Comparison of ENCODE assay signal across 8 cellular contexts in genomic region chr14:105532735-105533141, GRCh38.
DNase-seq lines count a peak whose midpoint lies in the region; ATAC-seq, FAIRE-seq and TF ChIP-seq lines count a peak whose summit lies in the region.
"Had no signal": no experiment of that assay in that cellular context is flagged by ENCODE, and none has a peak within 500 bp of the region (broad histone marks: within the 10 kb centered on the region; RNA-seq: fewer than 3 reads in every experiment).

No MANE protein-coding gene starts in this region.

- H3K27me3 ChIP-seq in HL-60 (ENCODE audit: insufficient read depth, poor library complexity, severe bottlenecking) (peaks cover 23% of the 10 kb centered on the region), WERI-Rb-1 (ENCODE audit: insufficient read depth, low read depth, severe bottlenecking) (peaks cover 33% of the 10 kb centered on the region)

- no peak overlapping the region for H3K27ac Mint-ChIP-seq in nephron progenitor cell
- H3K27ac Mint-ChIP-seq: dendritic cell treated with granulocyte-macrophage colony-stimulating factor and Interleukin-4, amounts not matched to agents 40 ng/mL and 50 ng/mL, for 4 days had no signal

- no peak for FAIRE-seq in GM19239 (lab: Jason Lieb, UNC)

- H3K36me3 Mint-ChIP-seq in nephron progenitor cell (ENCODE audit: low read depth): no peaks in the 10 kb centered on the region

- no peaks in the 10 kb centered on the region for H3K4me1 Mint-ChIP-seq in nephron progenitor cell

- H3K9me3 Mint-ChIP-seq in nephron progenitor cell: peaks cover 7% of the 10 kb centered on the region
- H3K9me3 Mint-ChIP-seq: dendritic cell treated with granulocyte-macrophage colony-stimulating factor and Interleukin-4, amounts not matched to agents 40 ng/mL and 50 ng/mL, for 4 days had no signal

- H3K4me3 ChIP-seq in HL-60 (replicated peaks; ENCODE audit: insufficient read depth, low read length) (no peak overlapping the region), WERI-Rb-1 (ENCODE audit: low read depth, low read length) (no peak overlapping the region)

- TF ChIP-seq CTCF in HL-60 (IDR thresholded peaks at IDR 0.05; ENCODE audit: insufficient read depth, low read length) (peak; percentile 4), WERI-Rb-1 (IDR thresholded peaks at IDR 0.05; ENCODE audit: low read depth, low read length) (peak; percentile 87), nephron progenitor cell (IDR thresholded peaks at IDR 0.05) (peak; percentile 11)

- H3K36me3 ChIP-seq in WERI-Rb-1: peaks cover 4% of the 10 kb centered on the region; the same call in 1 of the 2 replicates

- no peak overlapping the region for H3K27ac ChIP-seq in HL-60 (replicated peaks)
- no peak overlapping the region for H3K27ac ChIP-seq in WERI-Rb-1

- DNase-seq in ELF-1 (ENCODE audit: low read depth, low spot score) (peak; percentile 90), HL-60 (ENCODE audit: low read depth in 1 of 2, low spot score in 1 of 2) (peak in 1 of 2 experiments; percentile 35), WERI-Rb-1 (peak; percentile 65), nephron progenitor cell (peak; percentile 46), GM19239 (ENCODE audit: insufficient read length, low spot score) (no peak), NCI-H1694 (lab: John Stamatoyannopoulos, UW) (no peak)

- no peaks in the 10 kb centered on the region for H3K9me3 ChIP-seq in WERI-Rb-1 (ENCODE audit: severe bottlenecking)

- no peak for ATAC-seq in HG03378 (IDR thresholded peaks at IDR 0.05; ENCODE audit: unreplicated experiment)

- H3K4me3 Mint-ChIP-seq in nephron progenitor cell: no peak overlapping the region
- H3K4me3 Mint-ChIP-seq: dendritic cell treated with granulocyte-macrophage colony-stimulating factor and Interleukin-4, amounts not matched to agents 40 ng/mL and 50 ng/mL, for 4 days had no signal

- H3K27me3 Mint-ChIP-seq in nephron progenitor cell (ENCODE audit: low read depth, poor library complexity): peaks cover 39% of the 10 kb centered on the region

Comparison
In these comparisons a context has a peak if more than half of its experiments do, and no peak if none do; other contexts are left out.
1. DNase-seq: peak in ELF-1 (single experiment), WERI-Rb-1 (single experiment) and nephron progenitor cell (single experiment); none in GM19239 (single experiment) and NCI-H1694 (single experiment).
2. CTCF ChIP-seq: peak in every context shown above with its lines; median percentile 87 in WERI-Rb-1; 11 in nephron progenitor cell; 4 in HL-60.